In the genomic region with DNA sequence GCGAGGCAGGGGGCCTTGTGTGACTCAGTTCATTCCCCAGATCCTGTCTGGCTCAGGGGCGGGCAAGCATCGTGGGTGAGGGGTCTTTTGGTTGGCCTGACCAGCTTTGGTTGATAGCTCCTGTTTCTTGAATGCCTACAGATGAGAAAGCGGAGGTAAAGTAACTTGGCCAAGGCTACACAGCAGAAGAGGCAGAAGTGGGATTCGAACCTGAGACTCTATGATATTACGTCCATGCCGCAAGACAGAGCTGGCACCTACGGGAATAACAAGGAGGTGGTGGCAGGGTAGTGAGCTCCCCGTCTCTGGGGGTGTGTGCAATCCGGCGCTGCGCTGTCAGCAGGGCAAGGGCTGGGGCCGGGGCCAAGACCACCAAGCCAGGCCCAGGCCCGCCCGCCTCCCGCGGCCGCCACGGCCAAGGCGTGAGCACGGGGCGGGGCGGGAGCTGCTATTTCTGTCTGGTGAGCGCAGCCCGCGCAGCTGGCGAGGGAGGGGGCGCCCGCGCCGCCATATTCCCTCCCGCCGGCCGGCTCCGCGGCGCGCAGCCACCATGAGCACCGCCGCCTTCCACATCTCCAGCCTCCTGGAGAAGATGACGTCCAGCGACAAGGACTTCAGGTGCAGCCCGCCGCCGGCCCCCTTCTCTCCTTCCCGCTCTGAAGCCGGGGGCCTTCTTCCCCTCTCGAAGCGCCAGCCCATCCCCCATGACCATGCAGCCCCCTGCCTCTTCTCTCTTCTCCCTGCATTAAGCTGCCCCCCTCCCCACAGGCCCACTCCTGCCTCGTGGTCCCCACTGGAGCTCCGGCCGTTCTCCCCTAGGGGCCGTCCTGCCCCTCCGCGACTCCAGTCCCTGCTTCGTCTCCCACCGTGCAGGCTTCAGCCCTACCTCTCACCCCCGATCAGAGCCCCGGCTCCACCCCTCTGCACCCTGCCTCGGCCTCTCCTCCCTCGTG, we compare ENCODE assay signal across 8 cellular contexts. TPM values are rescaled to one million over a fixed set of nuclear protein-coding genes. Genes with fewer than 3 reads are reported as not detected.
DNase-seq lines count a peak whose midpoint lies in the region; ATAC-seq and TF ChIP-seq lines count a peak whose summit lies in the region.

A gene (plus strand): TSS at position 510 of the 953 bp plus-strand sequence. CDS start 41 bp downstream, at position 551.

- H3K36me3 Mint-ChIP-seq in activated B cell treated with CpG ODN at 0.5 μM for 24 hours (ENCODE audit: low read depth), result no peaks in the 10 kb centered on the region
- H3K36me3 Mint-ChIP-seq in dendritic cell treated with granulocyte-macrophage colony-stimulating factor and Interleukin-4, amounts not matched to agents 40 ng/mL and 50 ng/mL, for 4 days (ENCODE audit: low read depth), result no peaks in the 10 kb centered on the region

- intact Hi-C loops in activated B cell treated with CpG ODN at 0.5 μM for 24 hours (cut with micrococcal nuclease), result loop anchor here (1.0 to 5.0 kb wide), 2 partner anchors 14 to 44 kb away; no protein-coding TSS in a partner anchor
- intact Hi-C loops in dendritic cell treated with granulocyte-macrophage colony-stimulating factor and Interleukin-4, amounts not matched to agents 40 ng/mL and 50 ng/mL, for 4 days (cut with micrococcal nuclease), result no loop called here

- TF ChIP-seq CTCF in activated B cell treated with CpG ODN at 0.5 μM for 24 hours (IDR thresholded peaks at IDR 0.05), result no peak

- peaks cover 3% of the 10 kb centered on the region for H3K27me3 Mint-ChIP-seq in activated B cell treated with CpG ODN at 0.5 μM for 24 hours
- peaks cover 40% of the 10 kb centered on the region for H3K27me3 Mint-ChIP-seq in dendritic cell treated with granulocyte-macrophage colony-stimulating factor and Interleukin-4, amounts not matched to agents 40 ng/mL and 50 ng/mL, for 4 days

- H3K9me3 Mint-ChIP-seq in activated B cell treated with CpG ODN at 0.5 μM for 24 hours, result no peaks in the 10 kb centered on the region
- H3K9me3 Mint-ChIP-seq in dendritic cell treated with granulocyte-macrophage colony-stimulating factor and Interleukin-4, amounts not matched to agents 40 ng/mL and 50 ng/mL, for 4 days, result no peaks in the 10 kb centered on the region

- DNase-seq in CD1c-positive myeloid dendritic cell (ENCODE audit: extremely low spot score) (peak; percentile 23), activated B cell treated with CpG ODN at 0.5 μM for 24 hours (peak; percentile 46), left kidney (ENCODE audit: low read depth, low spot score) (peak; percentile 88), epidermal melanocyte (ENCODE audit: insufficient read length, low spot score) (no peak)
- DNase-seq in stimulated activated CD4-positive, alpha-beta T cell treated with anti-CD3 and anti-CD28 coated beads, Interleukin-4, amount 100 ng/mL, for 1 hour, result peak; percentile 53

- H3K27ac Mint-ChIP-seq in activated B cell treated with CpG ODN at 0.5 μM for 24 hours, result no peak within 1 kb of the TSS
- no peak within 1 kb of the TSS for H3K27ac Mint-ChIP-seq in dendritic cell treated with granulocyte-macrophage colony-stimulating factor and Interleukin-4, amounts not matched to agents 40 ng/mL and 50 ng/mL, for 4 days

- POLR2A ChIA-PET in activated B cell treated with CpG ODN at 0.5 μM for 24 hours (lab: Charles Lee), result interaction anchor here (0.6 to 1.4 kb wide), 4 partner anchors 44 to 225 kb away, joined by 3 to 12 read pairs (median 6); a partner anchor contains a TSS

- TF ChIP-seq EP300 in Ishikawa (IDR thresholded peaks at IDR 0.05; ENCODE audit: borderline replicate concordance), result no peak

- no peak for TF ChIP-seq RAD21 in Ishikawa (IDR thresholded peaks at IDR 0.05; ENCODE audit: low read depth)

- ATAC-seq in activated B cell treated with CpG ODN at 0.5 μM for 24 hours (ENCODE audit: low read depth) (peak; percentile 78), HG02571 (IDR thresholded peaks at IDR 0.05; ENCODE audit: unreplicated experiment) (no peak)

- CTCF ChIA-PET in activated B cell treated with CpG ODN at 0.5 μM for 24 hours (lab: Charles Lee), result interaction anchor here (1.0 to 1.9 kb wide), 3 partner anchors 13 to 45 kb away, joined by 3 to 9 read pairs (median 3); a partner anchor contains a TSS

- H3K4me1 Mint-ChIP-seq in activated B cell treated with CpG ODN at 0.5 μM for 24 hours, result peaks cover 20% of the 10 kb centered on the region
- H3K4me1 Mint-ChIP-seq in dendritic cell treated with granulocyte-macrophage colony-stimulating factor and Interleukin-4, amounts not matched to agents 40 ng/mL and 50 ng/mL, for 4 days (ENCODE audit: low read depth), result peaks cover 7% of the 10 kb centered on the region

- peak within 1 kb of the TSS; percentile 87 for H3K4me3 Mint-ChIP-seq in activated B cell treated with CpG ODN at 0.5 μM for 24 hours
- peak within 1 kb of the TSS; percentile 59 for H3K4me3 Mint-ChIP-seq in dendritic cell treated with granulocyte-macrophage colony-stimulating factor and Interleukin-4, amounts not matched to agents 40 ng/mL and 50 ng/mL, for 4 days

TF ChIP-seq in Ishikawa, 13 proteins besides CTCF, POLR2A, EP300 and RAD21:
- TF ChIP-seq NFIC (IDR thresholded peaks at IDR 0.05) (no peak), ZBTB7A (IDR thresholded peaks at IDR 0.05; ENCODE audit: low read depth) (peak; percentile 70), YY1 (IDR thresholded peaks at IDR 0.05; ENCODE audit: low read depth) (peak; percentile 82), FOXM1 (IDR thresholded peaks at IDR 0.05; ENCODE audit: borderline replicate concordance, low read depth) (no peak)
- TF ChIP-seq, protein P1, sequence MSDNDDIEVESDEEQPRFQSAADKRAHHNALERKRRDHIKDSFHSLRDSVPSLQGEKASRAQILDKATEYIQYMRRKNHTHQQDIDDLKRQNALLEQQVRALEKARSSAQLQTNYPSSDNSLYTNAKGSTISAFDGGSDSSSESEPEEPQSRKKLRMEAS (IDR thresholded peaks at IDR 0.05), result 0 out of 2 replicates have a peak, but pooled peaks have one; percentile 21

RNA-seq across cellular contexts. Expression of the gene that starts here (rescaled TPM):
- total RNA-seq in activated B cell treated with CpG ODN at 0.5 μM for 24 hours, result 0.22 and 0.42 TPM in 2 replicates

Comparison
In these comparisons a context has a peak if more than half of its experiments do, and no peak if none do; other contexts are left out.
1. Peak in DNase-seq and ATAC-seq in activated B cell treated with CpG ODN at 0.5 μM for 24 hours; RNA of the gene not detected or under 1 TPM.